Comparison of ENCODE assay signal across 13 cellular contexts in the genomic region with DNA sequence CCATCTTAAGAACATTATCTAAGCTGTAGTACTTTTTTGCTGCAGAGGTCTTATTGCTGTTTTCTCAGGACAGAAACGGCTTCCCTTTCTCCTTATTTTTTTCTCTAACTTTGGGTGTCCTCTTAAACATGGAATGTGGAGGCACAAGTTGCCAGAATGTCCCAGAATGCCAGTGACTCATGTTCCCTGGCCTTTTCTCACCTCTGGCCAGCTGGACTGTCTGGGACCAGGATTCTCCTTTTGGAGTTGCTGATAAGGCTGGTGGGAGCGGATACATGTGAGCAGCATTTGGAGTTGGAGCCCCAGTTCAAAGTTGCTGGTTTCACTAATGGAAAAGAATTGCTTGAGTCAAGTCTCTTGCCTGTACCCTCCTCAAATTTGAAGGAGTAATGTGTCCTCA.
DNase-seq lines count a peak whose midpoint lies in the region; ATAC-seq and TF ChIP-seq lines count a peak whose summit lies in the region.
"Had no signal": no experiment of that assay in that cellular context is flagged by ENCODE, and none has a peak within 500 bp of the region (broad histone marks: within the 10 kb centered on the region; RNA-seq: fewer than 3 reads in every experiment).

No MANE protein-coding gene starts in this region.

- TF ChIP-seq EP300 in ovary (IDR thresholded peaks at IDR 0.05): no peak

- ATAC-seq in GM21367 (IDR thresholded peaks at IDR 0.05; ENCODE audit: unreplicated experiment): no peak
- ATAC-seq: psoas muscle had no signal

- DNase-seq in EL (peak; percentile 69), ascending aorta (ENCODE audit: low spot score in 2 of 2) (peak in 1 of 2 donors; percentile 84), glomerular endothelial cell (ENCODE audit: extremely low read depth, low read depth, low spot score) (peak; percentile 77), ovary (peak in 4 of 5 donors; percentile 36 to 60 (median 40)), NCI-H187 treated with DMSO at 0.1 percent for 48 hours (lab: John Stamatoyannopoulos, UW) (no peak), Ammon's horn (ENCODE audit: low spot score) (no peak), NCI-H446 (lab: John Stamatoyannopoulos, UW) (no peak)
- DNase-seq: activated CD8-positive, alpha-beta memory T cell treated with anti-CD3 and anti-CD28 coated beads, Interleukin-2, amount 50 U/mL, for 48 hours; activated naive CD4-positive, alpha-beta T cell treated with anti-CD3 and anti-CD28 coated beads for 36 hours; MV-4-11; NCI-H2107 had no signal

- no peaks in the 10 kb centered on the region for H3K27me3 ChIP-seq in ascending aorta
- no peaks in the 10 kb centered on the region for H3K27me3 ChIP-seq in ovary

- H3K36me3 ChIP-seq in ascending aorta: peaks cover 0 to 3% of the 10 kb centered on the region in 2 donors
- H3K36me3 ChIP-seq in ovary: no peaks in the 10 kb centered on the region

- H3K4me3 ChIP-seq in ascending aorta (no peak overlapping the region), ovary (no peak overlapping the region)
- H3K4me3 ChIP-seq: psoas muscle had no signal

- WGBS in ovary, 3 donors: 4 to 16% (median 14%) methylated on average over 2 of the region's 2 CpGs

- TF ChIP-seq CTCF in ascending aorta (IDR thresholded peaks at IDR 0.05): no peak
- no peak for TF ChIP-seq CTCF in ovary (IDR thresholded peaks at IDR 0.05)

- H3K27ac ChIP-seq in ascending aorta (peak overlapping the region; percentile 40 to 41), ovary (no peak overlapping the region)
- H3K27ac ChIP-seq: psoas muscle had no signal

- intact Hi-C loops in ascending aorta (cut with DNase I) (loop anchor here (10.0 kb wide), 2 partner anchors 278 to 868 kb away; partner anchors contain the start of gene GNPDA1), ovary (cut with DNase I) (loop anchor here in 1 of 4 donors (5.0 kb wide), 1 partner anchor 226 kb away; no protein-coding TSS in a partner anchor)

- H3K9me3 ChIP-seq in ascending aorta (no peaks in the 10 kb centered on the region), ovary (no peaks in the 10 kb centered on the region)
- H3K9me3 ChIP-seq: psoas muscle had no signal

- TF ChIP-seq POLR2A in ovary (IDR thresholded peaks at IDR 0.05): no peak

- H3K4me1 ChIP-seq in ascending aorta (peaks cover 0 to 22% of the 10 kb centered on the region in 2 donors), ovary (ENCODE audit: insufficient read depth) (no peaks in the 10 kb centered on the region)

Comparison
In these comparisons a context has a peak if more than half of its experiments do, and no peak if none do; other contexts are left out.
1. DNase-seq: peak in EL (single experiment), glomerular endothelial cell (single experiment) and ovary (4 of 5); none in NCI-H187 treated with DMSO at 0.1 percent for 48 hours (single experiment), Ammon's horn (single experiment) and NCI-H446 (0 of 2).
2. H3K27ac ChIP-seq: peak in ascending aorta (2 of 2); none in ovary (0 of 2).